ENCODE assay signal across 16 cellular contexts in genomic region chr3:125398952-125399351, GRCh38. TPM values are rescaled to one million over a fixed set of nuclear protein-coding genes. Genes with fewer than 3 reads are reported as not detected.
DNase-seq lines count a peak whose midpoint lies in the region; ATAC-seq and TF ChIP-seq lines count a peak whose summit lies in the region.
"Had no signal": no experiment of that assay in that cellular context is flagged by ENCODE, and none has a peak within 500 bp of the region (broad histone marks: within the 10 kb centered on the region; RNA-seq: fewer than 3 reads in every experiment).

No MANE protein-coding gene starts in this region.

- in situ Hi-C loops in mammary epithelial cell (cut with MboI; ENCODE audit: low sequenced_read_pairs in 2 of 2), result no loop called here

- no peak overlapping the region for H3K4me2 ChIP-seq in mammary epithelial cell (ENCODE audit: insufficient read depth, low read depth, low read length)

- H2AFZ ChIP-seq in mammary epithelial cell (ENCODE audit: low read depth, low read length), result no peak overlapping the region

- dilution Hi-C loops in mammary epithelial cell (cut with HindIII; ENCODE audit: low sequenced_read_pairs), result no loop called here

- DNase-seq in NCI-H82 (lab: John Stamatoyannopoulos, UW) (peak; percentile 22), NCI-H82 treated with DMSO at 0.1 percent for 48 hours (lab: John Stamatoyannopoulos, UW; ENCODE audit: unreplicated experiment) (no peak), NCI-H2081 treated with DMSO at 0.1 percent for 48 hours (lab: John Stamatoyannopoulos, UW) (peak; percentile 2), mammary epithelial cell (peak; percentile 51), activated T-cell treated with anti-CD3 and anti-CD28 coated beads for 4 hours (no peak), DMS153 treated with DMSO at 0.1 percent for 48 hours (lab: John Stamatoyannopoulos, UW; ENCODE audit: unreplicated experiment) (no peak), left colon (no peak)
- DNase-seq: activated naive CD4-positive, alpha-beta T cell treated with anti-CD3 and anti-CD28 coated beads, Interleukin-2, amount 10 ng/mL, durations not matched to agents 7 days and 5 days; CD4-positive, alpha-beta T cell; GF-D8; natural killer cell; NCI-H510A had no signal

- H3K4me1 ChIP-seq in mammary epithelial cell (ENCODE audit: insufficient read depth, low read length), result no peaks in the 10 kb centered on the region
- H3K4me1 ChIP-seq: prostate gland had no signal

- no TSS peak for BruUV-seq in mammary epithelial cell (replicated peaks; lab: Mats Ljungman, UMichigan)

- H3K79me2 ChIP-seq in mammary epithelial cell (ENCODE audit: insufficient read depth, low read length), result no peaks in the 10 kb centered on the region

- ATAC-seq in GM18502 (IDR thresholded peaks at IDR 0.05; ENCODE audit: poor library complexity, unreplicated experiment), result no peak
- no peak for ATAC-seq in left colon
- ATAC-seq: activated CD4-positive, CD25-positive, alpha-beta regulatory T cell treated with anti-CD3 and anti-CD28 coated beads, Interleukin-2, amount 50 U/mL, for 24 hours; natural killer cell had no signal

- H4K20me1 ChIP-seq in mammary epithelial cell (ENCODE audit: insufficient read depth, low read length), result no peaks in the 10 kb centered on the region

- no peak overlapping the region for H3K27ac ChIP-seq in mammary epithelial cell (ENCODE audit: insufficient read depth, low read depth, low read length)
- H3K27ac ChIP-seq: prostate gland had no signal

- no peak for TF ChIP-seq CTCF in mammary epithelial cell (conservative IDR thresholded peaks at IDR 0.05 in 1 of 2, IDR thresholded peaks at IDR 0.05 in 1 of 2; ENCODE audit: extremely low read depth in 1 of 2, insufficient read depth in 1 of 2, low read depth in 1 of 2, low read length in 2 of 2)

- no peaks in the 10 kb centered on the region for H3K27me3 ChIP-seq in mammary epithelial cell (ENCODE audit: insufficient read depth, low read length)

- H3K9ac ChIP-seq in mammary epithelial cell (ENCODE audit: insufficient read depth, low read length), result no peak overlapping the region

- no peaks in the 10 kb centered on the region for H3K9me3 ChIP-seq in mammary epithelial cell (replicated peaks; ENCODE audit: insufficient read depth, low read length)
- H3K9me3 ChIP-seq: HAP-1, prostate gland had no signal

- 50% methylated on average over 1 of the region's 1 CpG for WGBS in mammary epithelial cell (ENCODE audit: low coverage, missing lambda C conversion rate)

- no peak overlapping the region for H3K4me3 ChIP-seq in mammary epithelial cell (replicated peaks in 1 of 3; ENCODE audit: insufficient read depth in 1 of 3, low read depth in 2 of 3, low read length in 3 of 3)
- H3K4me3 ChIP-seq: HAP-1, prostate gland had no signal

- CTCF ChIA-PET in mammary epithelial cell (lab: Charles Lee; ENCODE audit: low non-redundant PET), result no interaction called here

- intact Hi-C loops in mammary epithelial cell (cut with micrococcal nuclease) (no loop called here), left colon (cut with DNase I, micrococcal nuclease) (no loop called here)

- H3K36me3 ChIP-seq in mammary epithelial cell (ENCODE audit: insufficient read depth, low read length), result no peaks in the 10 kb centered on the region
- H3K36me3 ChIP-seq: HAP-1, prostate gland had no signal

RNA-seq across cellular contexts. Expression of gene ZNF148, which starts 23.8 kb away (rescaled TPM):
- total RNA-seq in mammary epithelial cell (10 to 100 TPM; 32.8 to 36.9 TPM), left colon (10 to 100 TPM; 44.3 to 48.6 TPM)
- polyA plus RNA-seq in mammary epithelial cell, result 14.0 TPM
- polyA minus RNA-seq in mammary epithelial cell, result 81.7 TPM

Comparison
In these comparisons a context has a peak if more than half of its experiments do, and no peak if none do; other contexts are left out.
1. DNase-seq: peak in NCI-H82 (single experiment), NCI-H2081 treated with DMSO at 0.1 percent for 48 hours (single experiment) and mammary epithelial cell (single experiment); none in NCI-H82 treated with DMSO at 0.1 percent for 48 hours (single experiment), activated T-cell treated with anti-CD3 and anti-CD28 coated beads for 4 hours (single experiment), DMS153 treated with DMSO at 0.1 percent for 48 hours (single experiment) and left colon (0 of 2).